ENCODE assay signal across 11 cellular contexts in genomic region chr15:63107895-63108546, GRCh38. TPM values are rescaled to one million over a fixed set of nuclear protein-coding genes. Genes with fewer than 3 reads are reported as not detected.
DNase-seq lines count a peak whose midpoint lies in the region; ATAC-seq and TF ChIP-seq lines count a peak whose summit lies in the region.
"Had no signal": no experiment of that assay in that cellular context is flagged by ENCODE, and none has a peak within 500 bp of the region (broad histone marks: within the 10 kb centered on the region; RNA-seq: fewer than 3 reads in every experiment).

No MANE protein-coding gene starts in this region.

- BruUV-seq in MCF 10A (replicated peaks; lab: Mats Ljungman, UMichigan): no TSS peak

- H3K4me1 Mint-ChIP-seq in MCF 10A (ENCODE audit: insufficient read depth, unreplicated experiment): peaks cover 9% of the 10 kb centered on the region
- no peaks in the 10 kb centered on the region for H3K4me1 Mint-ChIP-seq in progenitor cell of endocrine pancreas (ENCODE audit: low read depth)
- H3K4me1 Mint-ChIP-seq: B cell had no signal

- ATAC-seq in right cardiac atrium (peak; percentile 31 to 40), Right ventricle myocardium inferior (no peak), right lobe of liver (peak; percentile 78 to 86 (median 81)), HG03521 (IDR thresholded peaks at IDR 0.05; ENCODE audit: unreplicated experiment) (no peak), HG03354 (IDR thresholded peaks at IDR 0.05; ENCODE audit: poor library complexity, severe bottlenecking, unreplicated experiment) (no peak)

- TF ChIP-seq POLR2A in right lobe of liver (IDR thresholded peaks at IDR 0.05): no peak

- H3K9me3 Mint-ChIP-seq in MCF 10A (ENCODE audit: unreplicated experiment) (no peaks in the 10 kb centered on the region), progenitor cell of endocrine pancreas (ENCODE audit: low read depth) (no peaks in the 10 kb centered on the region)

- DNase-seq in right cardiac atrium: peak in 1 of 3 donors; percentile 30
- DNase-seq in Right ventricle myocardium inferior (ENCODE audit: missing footprints): no peak
- peak; percentile 92 for DNase-seq in MCF 10A (ENCODE audit: unreplicated experiment)
- DNase-seq in right lobe of liver: peak in 2 of 3 donors; percentile 38 to 79
- no peak for DNase-seq in NCI-H2081 treated with DMSO at 0.1 percent for 48 hours (lab: John Stamatoyannopoulos, UW)
- no peak for DNase-seq in progenitor cell of endocrine pancreas (ENCODE audit: low spot score, unreplicated experiment)
- DNase-seq: nephron progenitor cell, SHP77 had no signal

- no peak for TF ChIP-seq CTCF in MCF 10A (IDR thresholded peaks at IDR 0.05; ENCODE audit: unreplicated experiment)
- TF ChIP-seq CTCF in right lobe of liver (IDR thresholded peaks at IDR 0.05): no peak
- TF ChIP-seq CTCF in progenitor cell of endocrine pancreas (IDR thresholded peaks at IDR 0.05; ENCODE audit: unreplicated experiment): no peak

- POLR2A ChIA-PET in MCF 10A (lab: Yijun Ruan, JAX): no interaction called here

- CTCF ChIA-PET in MCF 10A (lab: Yijun Ruan, JAX): interaction anchor here (3.1 kb wide), 1 partner anchor 14 kb away, joined by 13 read pairs; no protein-coding TSS in a partner anchor

- no peaks in the 10 kb centered on the region for H3K27me3 ChIP-seq in right cardiac atrium (ENCODE audit: control insufficient read depth, insufficient read depth)
- H3K27me3 ChIP-seq in right lobe of liver: no peaks in the 10 kb centered on the region

- H3K36me3 Mint-ChIP-seq in MCF 10A (ENCODE audit: insufficient read depth, unreplicated experiment): peaks cover under 1% of the 10 kb centered on the region
- no peaks in the 10 kb centered on the region for H3K36me3 Mint-ChIP-seq in progenitor cell of endocrine pancreas (ENCODE audit: insufficient read depth)

- no peak overlapping the region for H3K4me3 ChIP-seq in right cardiac atrium (ENCODE audit: low read length)
- H3K4me3 ChIP-seq in right lobe of liver: no peak overlapping the region

- H3K27me3 Mint-ChIP-seq in MCF 10A (ENCODE audit: insufficient read depth, unreplicated experiment) (no peaks in the 10 kb centered on the region), progenitor cell of endocrine pancreas (peaks cover 5% of the 10 kb centered on the region)

- intact Hi-C loops in right cardiac atrium (cut with DNase I): no loop called here
- intact Hi-C loops in Right ventricle myocardium inferior (cut with DNase I): no loop called here
- intact Hi-C loops in MCF 10A (cut with micrococcal nuclease): no loop called here
- intact Hi-C loops in right lobe of liver (cut with DNase I): no loop called here

- H3K27ac Mint-ChIP-seq in MCF 10A (ENCODE audit: low read depth, unreplicated experiment): no peak overlapping the region
- no peak overlapping the region for H3K27ac Mint-ChIP-seq in progenitor cell of endocrine pancreas
- H3K27ac Mint-ChIP-seq: B cell, nephron progenitor cell had no signal

- no peak overlapping the region for H3K27ac ChIP-seq in right cardiac atrium (ENCODE audit: low read length)
- peak overlapping the region; percentile 41 to 56 (median 47) for H3K27ac ChIP-seq in right lobe of liver

- no peaks in the 10 kb centered on the region for H3K36me3 ChIP-seq in right lobe of liver

- H3K9me3 ChIP-seq in right cardiac atrium (ENCODE audit: control insufficient read depth, low read length) (no peaks in the 10 kb centered on the region), right lobe of liver (no peaks in the 10 kb centered on the region)

- H3K4me3 Mint-ChIP-seq in MCF 10A (ENCODE audit: unreplicated experiment) (no peak overlapping the region), progenitor cell of endocrine pancreas (ENCODE audit: low read depth) (no peak overlapping the region)
- H3K4me3 Mint-ChIP-seq: B cell, nephron progenitor cell had no signal

- H3K4me1 ChIP-seq in right cardiac atrium (ENCODE audit: control insufficient read depth, insufficient read depth, low read length) (no peaks in the 10 kb centered on the region), right lobe of liver (peaks cover 0 to 26% (median 14%) of the 10 kb centered on the region in 4 donors)

- WGBS in right cardiac atrium: 32% methylated on average over 9 of the region's 9 CpGs
- 36% methylated on average over 8 of the region's 9 CpGs for WGBS in right lobe of liver (ENCODE audit: insufficient coverage, low coverage, low lambda C conversion rate, missing lambda C conversion rate)

RNA-seq across cellular contexts. Expression of gene LACTB, which starts 13.6 kb away (rescaled TPM):
- total RNA-seq in right cardiac atrium: 10 to 100 TPM; 15.1 to 15.9 (median 15.8) TPM
- polyA plus RNA-seq in right cardiac atrium: 23.4 TPM
- total RNA-seq in Right ventricle myocardium inferior: 29.5 TPM
- total RNA-seq in MCF 10A (2022): 9.9 and 16.3 TPM in 2 replicates
- 10 to 100 TPM; 16.4 to 34.8 (median 21.5) TPM for total RNA-seq in right lobe of liver
- 10.2 and 11.5 TPM in 2 replicates for total RNA-seq in progenitor cell of endocrine pancreas

RNA-seq across cellular contexts. Expression of gene RPS27L, which starts 49.3 kb away (rescaled TPM):
- total RNA-seq in right cardiac atrium (100 to 1,000 TPM; 142 to 188 (median 159) TPM), Right ventricle myocardium inferior (193 TPM), MCF 10A (2022) (154 and 172 TPM in 2 replicates), right lobe of liver (100 to 1,000 TPM in 3 of 6 experiments, 10 to 100 TPM in 3; 63.9 to 115 (median 99.8) TPM), progenitor cell of endocrine pancreas (129 and 140 TPM in 2 replicates)
- polyA plus RNA-seq in right cardiac atrium: 183 TPM

Comparison
In these comparisons a context has a peak if more than half of its experiments do, and no peak if none do; other contexts are left out.
1. ATAC-seq: peak in right cardiac atrium (2 of 2) and right lobe of liver (4 of 4); none in Right ventricle myocardium inferior (single experiment), HG03521 (single experiment) and HG03354 (single experiment).
2. DNase-seq: peak in MCF 10A (single experiment) and right lobe of liver (2 of 3); none in Right ventricle myocardium inferior (single experiment), NCI-H2081 treated with DMSO at 0.1 percent for 48 hours (single experiment) and progenitor cell of endocrine pancreas (single experiment).